ENCODE assay signal across 20 cellular contexts in genomic region chr10:124557648-124558338, GRCh38.
DNase-seq lines count a peak whose midpoint lies in the region; ATAC-seq, FAIRE-seq and TF ChIP-seq lines count a peak whose summit lies in the region.
"Had no signal": no experiment of that assay in that cellular context is flagged by ENCODE, and none has a peak within 500 bp of the region (broad histone marks: within the 10 kb centered on the region; RNA-seq: fewer than 3 reads in every experiment).

No MANE protein-coding gene starts in this region.

- no peak overlapping the region for H2AK5ac ChIP-seq in H1 (ENCODE audit: low read depth, low read length)

- no peaks in the 10 kb centered on the region for H3K79me1 ChIP-seq in H1 (ENCODE audit: low read depth, low read length)

- no peaks in the 10 kb centered on the region for H3K9me2 ChIP-seq in HCT116 (ENCODE audit: insufficient read depth)

- in situ Hi-C loops in gastrocnemius medialis (cut with MboI; ENCODE audit: low sequenced_read_pairs in 4 of 4), result no loop called here

- peak; percentile 43; the same call in 1 of the 2 replicates for ATAC-seq in HCT116
- ATAC-seq in gastrocnemius medialis, result peak in 1 of 2 donors; percentile 8
- no peak for ATAC-seq in GM18861 (IDR thresholded peaks at IDR 0.05; ENCODE audit: unreplicated experiment)
- no peak for ATAC-seq in GM21447 (IDR thresholded peaks at IDR 0.05; ENCODE audit: unreplicated experiment)
- ATAC-seq in HG03439 (IDR thresholded peaks at IDR 0.05; ENCODE audit: unreplicated experiment), result no peak
- ATAC-seq: foreskin keratinocyte, K562 had no signal

- H2BK20ac ChIP-seq in H1 (ENCODE audit: low read length), result no peak overlapping the region

- H3K9ac ChIP-seq in HCT116 (ENCODE audit: low read length) (no peak overlapping the region), H1 (replicated peaks in 1 of 4; ENCODE audit: extremely low read depth in 1 of 4, low read depth in 3 of 4, low read length in 3 of 4) (no peak overlapping the region)

- H2BK5ac ChIP-seq in H1 (ENCODE audit: low read depth, low read length), result peak overlapping the region; percentile 71; the same call in 1 of the 2 replicates

- H3K9me3 ChIP-seq in HCT116 (ENCODE audit: control insufficient read depth in 1 of 2, insufficient read depth in 1 of 2, low read depth in 1 of 2, low read length in 2 of 2), result no peaks in the 10 kb centered on the region
- H3K9me3 ChIP-seq in H1 (ENCODE audit: insufficient read depth in 2 of 2, low read depth in 1 of 2, low read length in 1 of 2), result no peaks in the 10 kb centered on the region
- no peaks in the 10 kb centered on the region for H3K9me3 ChIP-seq in gastrocnemius medialis
- H3K9me3 ChIP-seq: thyroid gland had no signal

- H3K23ac ChIP-seq in H1 (ENCODE audit: insufficient read length), result no peak overlapping the region

- no peak overlapping the region for H4K5ac ChIP-seq in H1 (ENCODE audit: insufficient read length, low read depth, low read length)

- H4K8ac ChIP-seq in H1 (ENCODE audit: extremely low read depth, insufficient read depth, low read length), result peak overlapping the region; percentile 15; the same call in 1 of the 2 replicates

- H3K56ac ChIP-seq in H1 (replicated peaks; ENCODE audit: insufficient read length, low read depth, low read length), result no peak overlapping the region

- intact Hi-C loops in HCT116 (cut with micrococcal nuclease), result no loop called here
- intact Hi-C loops in gastrocnemius medialis (cut with DNase I; ENCODE audit: low total_unique reads), result no loop called here

- no peak overlapping the region for H2AFZ ChIP-seq in HCT116 (ENCODE audit: low read depth, low read length, poor library complexity, severe bottlenecking)
- H2AFZ ChIP-seq in H1 (ENCODE audit: low read length), result no peak overlapping the region

- no peak for TF ChIP-seq RAD21 in HCT116 (IDR thresholded peaks at IDR 0.05; ENCODE audit: low read depth)
- no peak for TF ChIP-seq RAD21 in H1 (IDR thresholded peaks at IDR 0.05 in 1 of 2, conservative IDR thresholded peaks at IDR 0.05 in 1 of 2; ENCODE audit: low read depth in 2 of 2, low read length in 2 of 2)

- TF ChIP-seq CTCF in HCT116 (IDR thresholded peaks at IDR 0.05 in 2 of 3, conservative IDR thresholded peaks at IDR 0.05 in 1 of 3; ENCODE audit: borderline replicate concordance in 1 of 3, insufficient read depth in 1 of 3, low read depth in 2 of 3, low read length in 2 of 3), result no peak
- TF ChIP-seq CTCF in H1 (IDR thresholded peaks at IDR 0.05; ENCODE audit: control extremely low read depth in 1 of 3, insufficient read depth in 1 of 3, low read depth in 1 of 3, low read length in 3 of 3), result no peak
- TF ChIP-seq CTCF in gastrocnemius medialis (IDR thresholded peaks at IDR 0.05 in 4 of 5, conservative IDR thresholded peaks at IDR 0.05 in 1 of 5), result no peak

- H3K14ac ChIP-seq in H1 (ENCODE audit: insufficient read length), result no peak overlapping the region

- FAIRE-seq in H1 (lab: Jason Lieb, UNC), result no peak
- FAIRE-seq: endothelial cell of umbilical vein, GM18507, K562 had no signal

- POLR2A ChIA-PET in HCT116 (lab: Charles Lee), result no interaction called here
- POLR2A ChIA-PET in H1 (lab: Charles Lee; ENCODE audit: partially characterized antibody), result interaction anchor here (1.8 kb wide), 1 partner anchor 10 kb away, joined by 5 read pairs; no protein-coding TSS in a partner anchor

- H4K91ac ChIP-seq in H1 (replicated peaks; ENCODE audit: insufficient read length, low read length), result peak overlapping the region; percentile 12

- no peak for TF ChIP-seq EP300 in H1 (IDR thresholded peaks at IDR 0.05; ENCODE audit: borderline replicate concordance in 1 of 2, low read depth in 2 of 2, low read length in 2 of 2)

- no peak overlapping the region for H2BK120ac ChIP-seq in H1 (replicated peaks; ENCODE audit: low read depth, low read length)

- H3K23me2 ChIP-seq in H1 (ENCODE audit: low read depth, low read length), result 0 out of 2 replicates have a peak, but pooled peaks cover 2% of the 10 kb centered on the region

- RAD21 ChIA-PET in HCT116 (lab: Charles Lee; ENCODE audit: low non-redundant PET in 1 of 2, low total read pairs in 2 of 2, uncharacterized antibody in 2 of 2, unreplicated experiment in 2 of 2), result no interaction called here

- TF ChIP-seq POLR2A in HCT116 (IDR thresholded peaks at IDR 0.05; ENCODE audit: borderline replicate concordance, extremely low read depth, insufficient read depth, insufficient read length) (no peak), H1 (IDR thresholded peaks at IDR 0.05; ENCODE audit: control extremely low read depth in 1 of 2, low read depth in 2 of 2, low read length in 2 of 2) (no peak), gastrocnemius medialis (IDR thresholded peaks at IDR 0.05) (no peak)

- H3K79me2 ChIP-seq in HCT116 (ENCODE audit: insufficient read depth, low read length), result no peaks in the 10 kb centered on the region
- H3K79me2 ChIP-seq in H1 (ENCODE audit: control insufficient read depth in 1 of 2, insufficient read depth in 2 of 2, low read length in 2 of 2), result no peaks in the 10 kb centered on the region

- H3K27me3 ChIP-seq in HCT116 (ENCODE audit: insufficient read depth, low read length) (no peaks in the 10 kb centered on the region), H1 (replicated peaks in 1 of 4; ENCODE audit: control insufficient read depth in 3 of 4, extremely low read depth in 1 of 4, insufficient read depth in 3 of 4, low read length in 3 of 4) (no peaks in the 10 kb centered on the region), layer of hippocampus (ENCODE audit: control insufficient read depth, insufficient read depth, low read length) (no peaks in the 10 kb centered on the region), gastrocnemius medialis (no peaks in the 10 kb centered on the region)
- H3K27me3 ChIP-seq: thyroid gland had no signal

- H3K18ac ChIP-seq in H1 (ENCODE audit: extremely low read depth, low read length), result no peak overlapping the region

- H2BK15ac ChIP-seq in H1 (ENCODE audit: low read length), result no peak overlapping the region

- H3K4me1 ChIP-seq in HCT116 (ENCODE audit: control insufficient read depth in 1 of 2, insufficient read depth in 2 of 2, low read length in 2 of 2), result no peaks in the 10 kb centered on the region
- H3K4me1 ChIP-seq in H1 (replicated peaks in 1 of 4; ENCODE audit: control insufficient read depth in 3 of 4, insufficient read depth in 4 of 4, low read length in 3 of 4), result no peaks in the 10 kb centered on the region; a peak in 2 of 7 replicates
- peaks cover 43 to 54% of the 10 kb centered on the region in 2 donors for H3K4me1 ChIP-seq in gastrocnemius medialis
- H3K4me1 ChIP-seq: foreskin keratinocyte had no signal

- H3K4me2 ChIP-seq in HCT116 (ENCODE audit: low read length) (no peak overlapping the region), H1 (ENCODE audit: insufficient read depth in 1 of 2, low read depth in 2 of 2, low read length in 2 of 2) (no peak overlapping the region)

- H3K36me3 ChIP-seq in HCT116 (ENCODE audit: control insufficient read depth in 1 of 2, insufficient read depth in 2 of 2, low read length in 2 of 2) (no peaks in the 10 kb centered on the region), H1 (ENCODE audit: control insufficient read depth in 2 of 4, insufficient read depth in 4 of 4, low read length in 3 of 4) (no peaks in the 10 kb centered on the region), gastrocnemius medialis (no peaks in the 10 kb centered on the region)
- H3K36me3 ChIP-seq: thyroid gland had no signal

- H2BK12ac ChIP-seq in H1 (ENCODE audit: low read depth, low read length), result no peak overlapping the region

- 92% methylated on average over 15 of the region's 16 CpGs; no CpG with 5 or more reads in 1 of the 2 experiments for WGBS in H1 (ENCODE audit: extremely low coverage in 1 of 2, insufficient coverage in 1 of 2, insufficient read length in 1 of 2, insufficient replicate concordance in 2 of 2, low coverage in 1 of 2, low lambda C conversion rate in 2 of 2, missing lambda C conversion rate in 1 of 2), 2 experiments

- H3K27ac ChIP-seq in HCT116 (ENCODE audit: low read depth, low read length), result no peak overlapping the region
- H3K27ac ChIP-seq in H1 (ENCODE audit: low read depth, low read length), result no peak overlapping the region
- H3K27ac ChIP-seq in layer of hippocampus (ENCODE audit: low read depth, low read length), result peak overlapping the region; percentile 35
- peak overlapping the region; percentile 94 to 99 (median 95) for H3K27ac ChIP-seq in gastrocnemius medialis
- H3K27ac ChIP-seq: foreskin keratinocyte, thyroid gland had no signal

- no peak overlapping the region for H3K4ac ChIP-seq in H1 (replicated peaks; ENCODE audit: insufficient read length, low read depth, low read length)

- no peaks in the 10 kb centered on the region for H4K20me1 ChIP-seq in HCT116 (ENCODE audit: insufficient read depth)
- no peaks in the 10 kb centered on the region for H4K20me1 ChIP-seq in H1 (replicated peaks in 1 of 2; ENCODE audit: control insufficient read depth in 1 of 2, insufficient read depth in 2 of 2, low read length in 2 of 2)

- CTCF ChIA-PET in HCT116 (lab: Charles Lee), result no interaction called here
- CTCF ChIA-PET in H1 (lab: Charles Lee; ENCODE audit: partially characterized antibody), result interaction anchor here (0.7 to 27.9 kb wide), 3 partner anchors 20 to 55 kb away, joined by 3 to 681 read pairs (median 4); no protein-coding TSS in a partner anchor

- no peak overlapping the region for H3K4me3 ChIP-seq in HCT116 (replicated peaks in 1 of 2; ENCODE audit: low read depth in 1 of 2, low read length in 2 of 2)
- no peak overlapping the region for H3K4me3 ChIP-seq in H1 (ENCODE audit: extremely low read depth in 1 of 4, insufficient read depth in 2 of 4, low read depth in 3 of 4, low read length in 4 of 4)
- no peak overlapping the region for H3K4me3 ChIP-seq in gastrocnemius medialis
- H3K4me3 ChIP-seq: K562, thyroid gland had no signal

- DNase-seq in HCT116 (ENCODE audit: low read depth, low spot score), result no peak
- no peak for DNase-seq in H1 (ENCODE audit: low read depth in 1 of 2, low spot score in 2 of 2)
- DNase-seq in gastrocnemius medialis, result peak; percentile 46 to 48
- no peak for DNase-seq in stimulated activated CD4-positive, alpha-beta T cell treated with anti-CD3 and anti-CD28 coated beads, Interleukin-12 subunit alpha, Interleukin-12 subunit beta, amount 100 ng/mL, for 4 hours
- DNase-seq: ACHN; activated CD4-positive, alpha-beta T cell treated with anti-CD3 and anti-CD28 coated beads for 4 hours; cortex of kidney; foreskin keratinocyte; NCI-H1694; NCI-H2171 treated with DMSO at 0.1 percent for 48 hours; SIG-M5; T-helper 1 cell; thyroid gland had no signal

- BruUV-seq in HCT116 (replicated peaks; lab: Mats Ljungman, UMichigan), result no TSS peak

TF ChIP-seq in HCT116, 20 proteins besides CTCF, POLR2A, EP300 and RAD21 (continues in another document):
- TF ChIP-seq EGR1 (IDR thresholded peaks at IDR 0.05; ENCODE audit: low read depth) (no peak), ZFX (IDR thresholded peaks at IDR 0.05) (no peak), JUND (IDR thresholded peaks at IDR 0.05) (no peak), ELF1 (IDR thresholded peaks at IDR 0.05; ENCODE audit: borderline replicate concordance, low read depth) (no peak)

TF ChIP-seq in H1, 55 proteins besides CTCF, POLR2A, EP300 and RAD21 (continues in another document):
- TF ChIP-seq TCF12 (IDR thresholded peaks at IDR 0.05; ENCODE audit: low read depth, low read length) (no peak), CHD1 (IDR thresholded peaks at IDR 0.05; ENCODE audit: low read depth, low read length) (no peak), BACH1 (IDR thresholded peaks at IDR 0.05; ENCODE audit: low read length) (no peak), EGR1 (IDR thresholded peaks at IDR 0.05; ENCODE audit: borderline replicate concordance, low read depth, low read length) (no peak)

Comparison
In these comparisons a context has a peak if more than half of its experiments do, and no peak if none do; other contexts are left out.
1. DNase-seq: peak in gastrocnemius medialis (2 of 2); none in HCT116 (single experiment), H1 (0 of 2) and stimulated activated CD4-positive, alpha-beta T cell treated with anti-CD3 and anti-CD28 coated beads, Interleukin-12 subunit alpha, Interleukin-12 subunit beta, amount 100 ng/mL, for 4 hours (single experiment).
2. H3K27ac ChIP-seq: peak in layer of hippocampus (single experiment) and gastrocnemius medialis (4 of 4); none in HCT116 (single experiment) and H1 (single experiment).